ENCODE assay signal across 16 cellular contexts in genomic region chr7:95316588-95316987, GRCh38. TPM values are rescaled to one million over a fixed set of nuclear protein-coding genes. Genes with fewer than 3 reads are reported as not detected.
DNase-seq lines count a peak whose midpoint lies in the region; ATAC-seq and TF ChIP-seq lines count a peak whose summit lies in the region.
"Had no signal": no experiment of that assay in that cellular context is flagged by ENCODE, and none has a peak within 500 bp of the region (broad histone marks: within the 10 kb centered on the region; RNA-seq: fewer than 3 reads in every experiment).

No MANE protein-coding gene starts in this region.

- TF ChIP-seq CTCF in GM06990 (IDR thresholded peaks at IDR 0.05; ENCODE audit: insufficient read depth, low read length, poor library complexity, severe bottlenecking) = no peak

- ATAC-seq in GM19351 (IDR thresholded peaks at IDR 0.05; ENCODE audit: unreplicated experiment) (peak; percentile 93), HG02588 (IDR thresholded peaks at IDR 0.05; ENCODE audit: unreplicated experiment) (peak; percentile 57), HG03196 (IDR thresholded peaks at IDR 0.05; ENCODE audit: unreplicated experiment) (peak; percentile 56), sciatic nerve (no peak), Right ventricle myocardium superior (ENCODE audit: poor library complexity) (no peak)

- no peaks in the 10 kb centered on the region for H3K36me3 ChIP-seq in GM06990 (ENCODE audit: control insufficient read depth, insufficient read depth, low read length)

- peak; percentile 6 for DNase-seq in GM06990 (ENCODE audit: extremely low read depth, insufficient read length)
- no peak for DNase-seq in globus pallidus (ENCODE audit: low spot score)
- no peak for DNase-seq in superior temporal gyrus (ENCODE audit: extremely low spot score)
- no peak for DNase-seq in sciatic nerve (ENCODE audit: low spot score)
- no peak for DNase-seq in Right ventricle myocardium superior
- DNase-seq: activated CD4-positive, alpha-beta memory T cell treated with anti-CD3 and anti-CD28 coated beads for 36 hours; activated effector memory CD4-positive, alpha-beta T cell treated with Interleukin-2 at 50 U/mL for 16 hours; COR-L47; mammary epithelial cell; NCI-H187; SHP77; substantia nigra had no signal

- no peak overlapping the region for H3K4me3 ChIP-seq in GM06990 (replicated peaks; ENCODE audit: low read depth, low read length)
- H3K4me3 ChIP-seq: skin epidermis had no signal

- intact Hi-C loops in sciatic nerve (cut with DNase I) = no loop called here
- intact Hi-C loops in Right ventricle myocardium superior (cut with DNase I) = no loop called here

- no peaks in the 10 kb centered on the region for H3K27me3 ChIP-seq in GM06990 (replicated peaks; ENCODE audit: control insufficient read depth, insufficient read depth, low read length)

RNA-seq across cellular contexts. Expression of gene PON1, which starts 7.7 kb away (rescaled TPM):
- not detected for total RNA-seq in sciatic nerve
- total RNA-seq in Right ventricle myocardium superior = not detected
- total RNA-seq: activated CD4-positive, alpha-beta memory T cell treated with anti-CD3 and anti-CD28 coated beads for 36 hours; mammary epithelial cell had no signal

Comparison
In these comparisons a context has a peak if more than half of its experiments do, and no peak if none do; other contexts are left out.
1. ATAC-seq: peak in GM19351 (single experiment), HG02588 (single experiment) and HG03196 (single experiment); none in sciatic nerve (single experiment) and Right ventricle myocardium superior (single experiment).